In genomic region chr14:28058012-28058296, GRCh38 we compare ENCODE assay signal across 18 cellular contexts.
DNase-seq lines count a peak whose midpoint lies in the region; ATAC-seq and TF ChIP-seq lines count a peak whose summit lies in the region.
"Had no signal": no experiment of that assay in that cellular context is flagged by ENCODE, and none has a peak within 500 bp of the region (broad histone marks: within the 10 kb centered on the region; RNA-seq: fewer than 3 reads in every experiment).

No MANE protein-coding gene starts in this region.

- POLR2A ChIA-PET in PC-3 (lab: Charles Lee; ENCODE audit: unreplicated experiment), result no interaction called here

- no TSS peak for BruUV-seq in PC-3 (replicated peaks; lab: Mats Ljungman, UMichigan)

- H3K9me2 ChIP-seq in PC-3 (replicated peaks; ENCODE audit: low read length), result no peaks in the 10 kb centered on the region

- H3K27ac ChIP-seq in right cardiac atrium (ENCODE audit: low read length), result no peak overlapping the region
- H3K27ac ChIP-seq in PC-3 (ENCODE audit: low read length), result no peak overlapping the region
- H3K27ac ChIP-seq in esophagus squamous epithelium, result no peak overlapping the region
- H3K27ac ChIP-seq: brain microvascular endothelial cell, neutrophil had no signal

- H3K4me1 ChIP-seq in right cardiac atrium (ENCODE audit: control insufficient read depth, insufficient read depth, low read length), result no peaks in the 10 kb centered on the region
- peaks cover 14% of the 10 kb centered on the region for H3K4me1 ChIP-seq in PC-3 (ENCODE audit: insufficient read depth, low read length)
- no peaks in the 10 kb centered on the region for H3K4me1 ChIP-seq in esophagus squamous epithelium
- H3K4me1 ChIP-seq: spleen had no signal

- H4K20me1 ChIP-seq in PC-3 (ENCODE audit: low read length), result no peaks in the 10 kb centered on the region

- intact Hi-C loops in right cardiac atrium (cut with DNase I) (no loop called here), cardiac septum (cut with DNase I) (no loop called here), PC-3 (cut with micrococcal nuclease) (no loop called here), esophagus squamous epithelium (cut with DNase I) (no loop called here)

- ATAC-seq in right cardiac atrium, result no peak
- no peak; the same call in 1 of the 2 replicates for ATAC-seq in PC-3
- no peak for ATAC-seq in GM19035 (IDR thresholded peaks at IDR 0.05; ENCODE audit: unreplicated experiment)
- ATAC-seq in HG02884 (IDR thresholded peaks at IDR 0.05; ENCODE audit: unreplicated experiment), result no peak

- H3F3A ChIP-seq in PC-3 (ENCODE audit: low read length, unreplicated experiment), result no peaks in the 10 kb centered on the region

- H2AFZ ChIP-seq in PC-3 (ENCODE audit: low read length), result peak overlapping the region; percentile 62

- no peak for TF ChIP-seq POLR2A in esophagus squamous epithelium (IDR thresholded peaks at IDR 0.05)

- H3K4me3 ChIP-seq in right cardiac atrium (ENCODE audit: low read length) (peak overlapping the region; percentile 6), PC-3 (ENCODE audit: low read length) (peak overlapping the region; percentile 36; the same call in 1 of the 2 replicates), esophagus squamous epithelium (peak overlapping the region in 3 of 4 donors; percentile 1 to 53 (median 21))

- 95% methylated on average over 1 of the region's 1 CpG for WGBS in right cardiac atrium
- WGBS in esophagus squamous epithelium, 2 donors, result 94 to 100% methylated on average over 1 of the region's 1 CpG

- no peaks in the 10 kb centered on the region for H3K27me3 ChIP-seq in right cardiac atrium (ENCODE audit: control insufficient read depth, insufficient read depth)
- no peaks in the 10 kb centered on the region for H3K27me3 ChIP-seq in PC-3 (ENCODE audit: low read length)
- no peaks in the 10 kb centered on the region for H3K27me3 ChIP-seq in esophagus squamous epithelium
- H3K27me3 ChIP-seq: brain microvascular endothelial cell, neutrophil, spleen had no signal

- no peaks in the 10 kb centered on the region for H3K79me2 ChIP-seq in PC-3 (ENCODE audit: low read length)

- H3K9ac ChIP-seq in PC-3 (ENCODE audit: low read length), result no peak overlapping the region

- H3K9me3 ChIP-seq in right cardiac atrium (ENCODE audit: control insufficient read depth, low read length), result no peaks in the 10 kb centered on the region
- no peaks in the 10 kb centered on the region for H3K9me3 ChIP-seq in PC-3 (ENCODE audit: low read length)
- no peaks in the 10 kb centered on the region for H3K9me3 ChIP-seq in esophagus squamous epithelium
- H3K9me3 ChIP-seq: neutrophil had no signal

- H3K4me2 ChIP-seq in PC-3 (ENCODE audit: low read length), result peak overlapping the region; percentile 58

- no peak for TF ChIP-seq CTCF in PC-3 (conservative IDR thresholded peaks at IDR 0.05; ENCODE audit: low read depth, low read length)
- TF ChIP-seq CTCF in esophagus squamous epithelium (IDR thresholded peaks at IDR 0.05), result no peak

- CTCF ChIA-PET in PC-3 (lab: Charles Lee), result no interaction called here

- H3K36me3 ChIP-seq in PC-3 (ENCODE audit: low read depth, low read length), result no peaks in the 10 kb centered on the region
- no peaks in the 10 kb centered on the region for H3K36me3 ChIP-seq in esophagus squamous epithelium
- H3K36me3 ChIP-seq: brain microvascular endothelial cell, neutrophil, spleen had no signal

- no peak for DNase-seq in right cardiac atrium
- DNase-seq in cardiac septum (ENCODE audit: low spot score), result no peak
- no peak for DNase-seq in PC-3
- no peak for DNase-seq in esophagus squamous epithelium (lab: John Stamatoyannopoulos, UW)
- no peak for DNase-seq in iPS-NIHi11 (ENCODE audit: low spot score)
- no peak for DNase-seq in DMS153 (lab: John Stamatoyannopoulos, UW)
- DNase-seq: activated CD4-positive, CD25-positive, alpha-beta regulatory T cell treated with anti-CD3 and anti-CD28 coated beads, Interleukin-2, amount 50 U/mL, for 72 hours; activated naive CD8-positive, alpha-beta T cell treated with anti-CD3 and anti-CD28 coated beads, Interleukin-2, amount 10 ng/mL, durations not matched to agents 7 days and 5 days; brain microvascular endothelial cell; CD4-positive, alpha-beta memory T cell; left colon; NCI-H2081; NCI-H82; spleen; T1000 had no signal
